In the genomic region with DNA sequence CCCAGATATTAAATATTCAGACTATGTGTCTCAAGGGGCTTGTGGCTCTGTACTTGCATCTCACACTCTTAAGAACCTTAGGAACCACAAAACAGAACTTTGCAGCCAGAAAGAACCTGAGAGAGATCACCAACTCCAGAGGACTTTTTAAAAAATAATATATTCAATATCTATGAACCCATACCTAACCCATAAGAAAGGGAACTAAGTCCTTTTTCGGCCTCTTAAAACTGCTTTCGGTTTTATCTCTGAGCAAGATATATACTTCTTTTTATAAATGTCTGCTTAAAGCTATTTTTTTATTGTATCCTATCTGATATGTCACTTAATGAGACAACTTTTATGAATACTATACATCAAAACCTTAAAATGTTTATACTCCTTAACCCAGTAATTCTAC, we compare ENCODE assay signal across 30 cellular contexts. TPM values are rescaled to one million over a fixed set of nuclear protein-coding genes. Genes with fewer than 3 reads are reported as not detected.
"Had no signal": no experiment of that assay in that cellular context is flagged by ENCODE, and none has a peak within 500 bp of the region (broad histone marks: within the 10 kb centered on the region; RNA-seq: fewer than 3 reads in every experiment).

No MANE protein-coding gene starts in this region.

- H3K9me3 Mint-ChIP-seq: activated naive CD4-positive, alpha-beta T cell treated with anti-CD3 and anti-CD28 coated beads, Interleukin-2, amount 50 U/mL, for 24 hours; activated naive CD8-positive, alpha-beta T cell treated with anti-CD3 and anti-CD28 coated beads, Interleukin-2, amount 50 U/mL, for 24 hours; activated T-helper 2 cell treated with anti-CD3 and anti-CD28 coated beads, Interferon-gamma antibody, Interleukin-2, Interleukin-4, amounts not matched to agents 10 μg/mL and 5 μg/mL and 100 μg/mL, durations not matched to agents 14 hours and 24 hours and 36 hours; dendritic cell treated with granulocyte-macrophage colony-stimulating factor and Interleukin-4, amounts not matched to agents 40 ng/mL and 50 ng/mL, for 4 days; endodermal cell; natural killer cell treated with Interleukin-12 subunit alpha and Interleukin-12 subunit beta and Interleukin-15 and Interleukin-18, amount 100 ng/mL, for 72 hours had no signal

- ATAC-seq: activated CD4-positive, alpha-beta T cell treated with anti-CD3 and anti-CD28 coated beads for 36 hours; activated CD8-positive, alpha-beta memory T cell treated with anti-CD3 and anti-CD28 coated beads, Interleukin-2, amount 10 ng/mL, durations not matched to agents 7 days and 5 days; activated CD8-positive, alpha-beta T cell treated with anti-CD3 and anti-CD28 coated beads, Interleukin-2, amount 10 ng/mL, durations not matched to agents 7 days and 5 days; activated naive CD8-positive, alpha-beta T cell treated with anti-CD3 and anti-CD28 coated beads, Interleukin-2, amount 50 U/mL, for 24 hours; foreskin keratinocyte; heart right ventricle; mucosa of descending colon; natural killer cell treated with Interleukin-12 subunit alpha and Interleukin-12 subunit beta and Interleukin-15 and Interleukin-18, amount 100 ng/mL, for 72 hours; T-helper 17 cell had no signal

- H3K4me3 Mint-ChIP-seq: activated CD4-positive, alpha-beta T cell treated with anti-CD3 and anti-CD28 coated beads for 36 hours; activated CD8-positive, alpha-beta memory T cell treated with anti-CD3 and anti-CD28 coated beads, Interleukin-2, amount 10 ng/mL, durations not matched to agents 7 days and 5 days; activated CD8-positive, alpha-beta T cell treated with anti-CD3 and anti-CD28 coated beads, Interleukin-2, amount 10 ng/mL, durations not matched to agents 7 days and 5 days; activated naive CD4-positive, alpha-beta T cell treated with anti-CD3 and anti-CD28 coated beads, Interleukin-2, amount 50 U/mL, for 24 hours; activated naive CD8-positive, alpha-beta T cell treated with anti-CD3 and anti-CD28 coated beads, Interleukin-2, amount 50 U/mL, for 24 hours; dendritic cell treated with granulocyte-macrophage colony-stimulating factor and Interleukin-4, amounts not matched to agents 40 ng/mL and 50 ng/mL, for 4 days; endodermal cell; natural killer cell treated with Interleukin-12 subunit alpha and Interleukin-12 subunit beta and Interleukin-15 and Interleukin-18, amount 100 ng/mL, for 72 hours; T-helper 17 cell had no signal

- H3K36me3 Mint-ChIP-seq: activated CD8-positive, alpha-beta memory T cell treated with anti-CD3 and anti-CD28 coated beads, Interleukin-2, amount 10 ng/mL, durations not matched to agents 7 days and 5 days; natural killer cell treated with Interleukin-12 subunit alpha and Interleukin-12 subunit beta and Interleukin-15 and Interleukin-18, amount 100 ng/mL, for 72 hours had no signal

- H3K27me3 Mint-ChIP-seq: dendritic cell treated with granulocyte-macrophage colony-stimulating factor and Interleukin-4, amounts not matched to agents 40 ng/mL and 50 ng/mL, for 4 days had no signal

- H3K4me3 ChIP-seq: esophagus muscularis mucosa, heart right ventricle, left ventricle myocardium inferior, lung, mucosa of descending colon, ovary, prostate gland, smooth muscle cell, tibial nerve had no signal

- DNase-seq: activated CD4-positive, alpha-beta T cell treated with anti-CD3 and anti-CD28 coated beads for 36 hours; activated CD4-positive, CD25-positive, alpha-beta regulatory T cell; activated CD8-positive, alpha-beta memory T cell treated with anti-CD3 and anti-CD28 coated beads, Interleukin-2, amount 10 ng/mL, durations not matched to agents 7 days and 5 days; activated CD8-positive, alpha-beta T cell treated with anti-CD3 and anti-CD28 coated beads, Interleukin-2, amount 10 ng/mL, durations not matched to agents 7 days and 5 days; activated naive CD8-positive, alpha-beta T cell treated with anti-CD3 and anti-CD28 coated beads, Interleukin-2, amount 50 U/mL, for 24 hours; activated T-cell treated with anti-CD3 and anti-CD28 coated beads, Interleukin-2, amount 50 U/mL, for 48 hours; amygdala; caudate nucleus; endodermal cell; foreskin keratinocyte; heart right ventricle; left ventricle myocardium inferior; mesendoderm; mucosa of descending colon; ovary; retina; stimulated activated CD4-positive, alpha-beta T cell treated with anti-CD3 and anti-CD28 coated beads, Interleukin-1b, Interleukin-23, amount 100 ng/mL, for 48 hours; stimulated activated CD4-positive, alpha-beta T cell treated with anti-CD3 and anti-CD28 coated beads, Interleukin-4, amount 100 ng/mL, for 4 hours; stimulated activated naive CD4-positive, alpha-beta T cell; T-helper 17 cell had no signal

- H3K4me2 ChIP-seq: smooth muscle cell had no signal

- H3K36me3 ChIP-seq: neutrophil, ovary, prostate gland had no signal

- H3K27ac ChIP-seq: esophagus muscularis mucosa, foreskin keratinocyte, heart right ventricle, left ventricle myocardium inferior, neutrophil, ovary, prostate gland, tibial nerve had no signal

- H3K4me1 Mint-ChIP-seq: activated CD4-positive, alpha-beta T cell treated with anti-CD3 and anti-CD28 coated beads for 36 hours; activated CD8-positive, alpha-beta memory T cell treated with anti-CD3 and anti-CD28 coated beads, Interleukin-2, amount 10 ng/mL, durations not matched to agents 7 days and 5 days; activated naive CD4-positive, alpha-beta T cell treated with anti-CD3 and anti-CD28 coated beads, Interleukin-2, amount 50 U/mL, for 24 hours; endodermal cell; T-helper 17 cell had no signal

- H3K4me1 ChIP-seq: foreskin keratinocyte, left ventricle myocardium inferior, prostate gland, tibial nerve had no signal

- H3K27me3 ChIP-seq: esophagus muscularis mucosa, foreskin keratinocyte, neutrophil, ovary, tibial nerve had no signal

- H3K9me3 ChIP-seq: esophagus muscularis mucosa, heart right ventricle, left ventricle myocardium inferior, mucosa of descending colon, neutrophil, ovary, prostate gland, tibial nerve had no signal

- H3K27ac Mint-ChIP-seq: activated CD4-positive, alpha-beta T cell treated with anti-CD3 and anti-CD28 coated beads for 36 hours; activated CD8-positive, alpha-beta memory T cell treated with anti-CD3 and anti-CD28 coated beads, Interleukin-2, amount 10 ng/mL, durations not matched to agents 7 days and 5 days; activated CD8-positive, alpha-beta T cell treated with anti-CD3 and anti-CD28 coated beads, Interleukin-2, amount 10 ng/mL, durations not matched to agents 7 days and 5 days; activated naive CD4-positive, alpha-beta T cell treated with anti-CD3 and anti-CD28 coated beads, Interleukin-2, amount 50 U/mL, for 24 hours; activated naive CD8-positive, alpha-beta T cell treated with anti-CD3 and anti-CD28 coated beads, Interleukin-2, amount 50 U/mL, for 24 hours; activated T-helper 2 cell treated with anti-CD3 and anti-CD28 coated beads, Interferon-gamma antibody, Interleukin-2, Interleukin-4, amounts not matched to agents 10 μg/mL and 5 μg/mL and 100 μg/mL, durations not matched to agents 14 hours and 24 hours and 36 hours; dendritic cell treated with granulocyte-macrophage colony-stimulating factor and Interleukin-4, amounts not matched to agents 40 ng/mL and 50 ng/mL, for 4 days; endodermal cell; natural killer cell treated with Interleukin-12 subunit alpha and Interleukin-12 subunit beta and Interleukin-15 and Interleukin-18, amount 100 ng/mL, for 72 hours; T-helper 17 cell had no signal

RNA-seq across cellular contexts. Expression of a gene that starts 10.9 kb away (rescaled TPM):
- total RNA-seq: activated CD8-positive, alpha-beta memory T cell treated with anti-CD3 and anti-CD28 coated beads, Interleukin-2, amount 10 ng/mL, durations not matched to agents 7 days and 5 days; activated CD8-positive, alpha-beta T cell treated with anti-CD3 and anti-CD28 coated beads, Interleukin-2, amount 10 ng/mL, durations not matched to agents 7 days and 5 days; natural killer cell treated with Interleukin-12 subunit alpha and Interleukin-12 subunit beta and Interleukin-15 and Interleukin-18, amount 100 ng/mL, for 72 hours had no signal
